ENCODE assay signal across 29 cellular contexts in genomic region chr2:162115076-162115475, GRCh38. TPM values are rescaled to one million over a fixed set of nuclear protein-coding genes. Genes with fewer than 3 reads are reported as not detected.
"Had no signal": no experiment of that assay in that cellular context is flagged by ENCODE, and none has a peak within 500 bp of the region (broad histone marks: within the 10 kb centered on the region; RNA-seq: fewer than 3 reads in every experiment).

No MANE protein-coding gene starts in this region.

- H3K4me3 ChIP-seq: dorsolateral prefrontal cortex, esophagus squamous epithelium, gastrocnemius medialis, heart right ventricle, left lung, lower lobe of right lung, mucosa of descending colon had no signal

- H3K36me3 Mint-ChIP-seq: mesothelial cell of epicardium, naive B cell had no signal

- H3K36me3 ChIP-seq: esophagus squamous epithelium, gastrocnemius medialis, heart right ventricle, left lung, lower lobe of right lung had no signal

- FAIRE-seq: keratinocyte had no signal

- H3K4me1 Mint-ChIP-seq: mesothelial cell of epicardium, naive B cell had no signal

- H3K27me3 ChIP-seq: dorsolateral prefrontal cortex, esophagus squamous epithelium, gastrocnemius medialis, heart right ventricle, left lung had no signal

- H3K9me3 ChIP-seq: esophagus squamous epithelium, gastrocnemius medialis, left lung, lower lobe of right lung, mucosa of descending colon had no signal

- H3K27ac Mint-ChIP-seq: mesothelial cell of epicardium; naive thymus-derived CD8-positive, alpha-beta T cell had no signal

- ATAC-seq: esophagus mucosa; gastrocnemius medialis; left lung; left ventricle myocardium superior; lower lobe of right lung; mucosa of descending colon; naive thymus-derived CD8-positive, alpha-beta T cell had no signal

- H3K4me3 Mint-ChIP-seq: mesothelial cell of epicardium; naive B cell; naive thymus-derived CD8-positive, alpha-beta T cell had no signal

- DNase-seq: dorsolateral prefrontal cortex; effector CD4-positive, alpha-beta T cell; effector memory CD4-positive, alpha-beta T cell; erythroblast; esophagus squamous epithelium; foreskin melanocyte; gastrocnemius medialis; glutamatergic neuron; head of caudate nucleus; heart right ventricle; hippocampal formation; left cardiac atrium; left lung; left ventricle myocardium superior; lower lobe of right lung; mesenchymal stem cell; mucosa of descending colon; naive B cell; naive thymus-derived CD8-positive, alpha-beta T cell had no signal

- H3K27ac ChIP-seq: esophagus squamous epithelium, gastrocnemius medialis, left lung, lower lobe of right lung had no signal

- H3K27me3 Mint-ChIP-seq: naive thymus-derived CD8-positive, alpha-beta T cell had no signal

RNA-seq across cellular contexts. Expression of gene GCG, which starts 37.0 kb away (rescaled TPM):
- total RNA-seq: dermis blood vessel endothelial cell; dorsolateral prefrontal cortex; esophagus mucosa; esophagus squamous epithelium; gastrocnemius medialis; glomerular endothelial cell; heart right ventricle; kidney epithelial cell; left cardiac atrium; left lung; left ventricle myocardium superior; lower leg skin; lower lobe of right lung; lung microvascular endothelial cell; mesenteric fat pad; myocyte; naive thymus-derived CD8-positive, alpha-beta T cell had no signal
